ENCODE assay signal across 8 cellular contexts in genomic region chr2:43484323-43484930, GRCh38.
DNase-seq lines count a peak whose midpoint lies in the region; ATAC-seq and TF ChIP-seq lines count a peak whose summit lies in the region.

No MANE protein-coding gene starts in this region.

- H3K4me3 Mint-ChIP-seq in neural crest cell = no peak overlapping the region

- no peak for ATAC-seq in HG02981 (IDR thresholded peaks at IDR 0.05; ENCODE audit: unreplicated experiment)
- no peak for ATAC-seq in HG02885 (IDR thresholded peaks at IDR 0.05; ENCODE audit: poor library complexity, unreplicated experiment)

- no peaks in the 10 kb centered on the region for H3K4me1 Mint-ChIP-seq in neural crest cell

- no peaks in the 10 kb centered on the region for H3K27me3 ChIP-seq in GM06990 (replicated peaks; ENCODE audit: control insufficient read depth, insufficient read depth, low read length)

- peaks cover 3% of the 10 kb centered on the region for H3K9me3 Mint-ChIP-seq in neural crest cell

- no peak overlapping the region for H3K27ac Mint-ChIP-seq in neural crest cell (ENCODE audit: unreplicated experiment)

- no peaks in the 10 kb centered on the region for H3K36me3 Mint-ChIP-seq in neural crest cell (ENCODE audit: low read depth)

- no peaks in the 10 kb centered on the region for H3K36me3 ChIP-seq in GM06990 (ENCODE audit: control insufficient read depth, insufficient read depth, low read length)

- H3K4me3 ChIP-seq in GM06990 (replicated peaks; ENCODE audit: low read depth, low read length) = no peak overlapping the region
- no peak overlapping the region for H3K4me3 ChIP-seq in fibroblast of mammary gland (ENCODE audit: control insufficient read depth, low read depth, low read length)

- H3K27me3 Mint-ChIP-seq in neural crest cell (ENCODE audit: low read depth) = no peaks in the 10 kb centered on the region

- TF ChIP-seq CTCF in GM06990 (IDR thresholded peaks at IDR 0.05; ENCODE audit: insufficient read depth, low read length, poor library complexity, severe bottlenecking) (peak; percentile 45), fibroblast of mammary gland (conservative IDR thresholded peaks at IDR 0.05; ENCODE audit: control insufficient read depth, insufficient read depth, low read depth, low read length) (peak; percentile 52), neural crest cell (conservative IDR thresholded peaks at IDR 0.05) (peak; percentile 93)

- DNase-seq in GM06990 (ENCODE audit: extremely low read depth, insufficient read length) (peak; percentile 26), NCI-H1436 treated with DMSO at 0.1 percent for 48 hours (lab: John Stamatoyannopoulos, UW) (peak; percentile 39), SK-N-DZ (ENCODE audit: low spot score) (peak; percentile 72), fibroblast of mammary gland (ENCODE audit: low read depth) (peak; percentile 94), neural crest cell (ENCODE audit: low read depth, low spot score) (no peak), NK-92 (lab: John Stamatoyannopoulos, UW; ENCODE audit: unreplicated experiment) (no peak)

Comparison
In these comparisons a context has a peak if more than half of its experiments do, and no peak if none do; other contexts are left out.
1. DNase-seq: peak in GM06990 (single experiment), NCI-H1436 treated with DMSO at 0.1 percent for 48 hours (single experiment), SK-N-DZ (single experiment) and fibroblast of mammary gland (single experiment); none in neural crest cell (single experiment) and NK-92 (single experiment).
2. Peak in every context shown above with its lines, with median percentiles within 50 percentile points of each other: CTCF ChIP-seq.